17 cellular contexts compared by ENCODE assay signal in genomic region chr6:166907871-166908806, GRCh38. TPM values are rescaled to one million over a fixed set of nuclear protein-coding genes. Genes with fewer than 3 reads are reported as not detected.
DNase-seq lines count a peak whose midpoint lies in the region; ATAC-seq, FAIRE-seq and TF ChIP-seq lines count a peak whose summit lies in the region.
"Had no signal": no experiment of that assay in that cellular context is flagged by ENCODE, and none has a peak within 500 bp of the region (broad histone marks: within the 10 kb centered on the region; RNA-seq: fewer than 3 reads in every experiment).

No MANE protein-coding gene starts in this region.

- H3K27me3 Mint-ChIP-seq in activated CD4-positive, alpha-beta T cell treated with anti-CD3 and anti-CD28 coated beads, Interleukin-2, amount 10 ng/mL, durations not matched to agents 7 days and 5 days = no peaks in the 10 kb centered on the region
- H3K27me3 Mint-ChIP-seq: stimulated activated naive CD8-positive, alpha-beta T cell treated with anti-CD3 and anti-CD28 coated beads, Interleukin-15, Interleukin-2, amounts not matched to agents 100 ng/mL and 50 ng/mL, for 24 hours had no signal

- no peak overlapping the region for H4K8ac ChIP-seq in neuronal stem cell (ENCODE audit: low read depth, low read length)

- no peak overlapping the region for H2BK15ac ChIP-seq in neuronal stem cell (ENCODE audit: low read length)

- peaks cover 14 to 24% of the 10 kb centered on the region in 2 donors for H3K4me1 ChIP-seq in neuronal stem cell (ENCODE audit: control insufficient read depth in 2 of 2, insufficient read depth in 1 of 2, low read depth in 1 of 2, low read length in 2 of 2)
- H3K4me1 ChIP-seq: pancreas, uterus had no signal

- no peak overlapping the region for H2BK5ac ChIP-seq in neuronal stem cell (ENCODE audit: low read length)

- POLR2A ChIA-PET in activated CD4-positive, alpha-beta T cell treated with anti-CD3 and anti-CD28 coated beads, Interleukin-2, amount 10 ng/mL, durations not matched to agents 7 days and 5 days (lab: Charles Lee) = interaction anchor here (0.6 kb wide), 2 partner anchors 42 to 123 kb away, joined by 3 read pairs; no protein-coding TSS in a partner anchor

- peaks cover 7% of the 10 kb centered on the region for H3K36me3 Mint-ChIP-seq in activated CD4-positive, alpha-beta T cell treated with anti-CD3 and anti-CD28 coated beads, Interleukin-2, amount 10 ng/mL, durations not matched to agents 7 days and 5 days (ENCODE audit: low read depth)

- no peak for TF ChIP-seq POLR2A in GM12892 (IDR thresholded peaks at IDR 0.05; ENCODE audit: low read depth, low read length)

- H3K27me3 ChIP-seq in neuronal stem cell (ENCODE audit: control insufficient read depth in 3 of 3, insufficient read depth in 3 of 3, low read depth in 1 of 3, low read length in 3 of 3) = no peaks in the 10 kb centered on the region
- H3K27me3 ChIP-seq: pancreas, uterus had no signal

- ATAC-seq in GM18511 (IDR thresholded peaks at IDR 0.05; ENCODE audit: unreplicated experiment) (no peak), GM21390 (IDR thresholded peaks at IDR 0.05; ENCODE audit: unreplicated experiment) (no peak)
- ATAC-seq: GM23338, heart right ventricle had no signal

- H3K79me1 ChIP-seq in neuronal stem cell (ENCODE audit: low read depth, low read length) = no peaks in the 10 kb centered on the region

- WGBS in neuronal stem cell (ENCODE audit: extremely low coverage in 2 of 2, insufficient read length in 2 of 2, insufficient replicate concordance in 1 of 2), 2 donors = no CpG with 5 or more reads among the region's 20 CpGs

- peaks cover 0 to 2% of the 10 kb centered on the region in 2 donors for H3K9me3 ChIP-seq in neuronal stem cell (replicated peaks in 1 of 2; ENCODE audit: control insufficient read depth in 2 of 2, insufficient read depth in 1 of 2, low read depth in 1 of 2, low read length in 2 of 2)
- H3K9me3 ChIP-seq: heart right ventricle, pancreas, uterus had no signal

- H3K4me1 Mint-ChIP-seq in activated CD4-positive, alpha-beta T cell treated with anti-CD3 and anti-CD28 coated beads, Interleukin-2, amount 10 ng/mL, durations not matched to agents 7 days and 5 days = peaks cover 42% of the 10 kb centered on the region

- CTCF ChIA-PET in activated CD4-positive, alpha-beta T cell treated with anti-CD3 and anti-CD28 coated beads, Interleukin-2, amount 10 ng/mL, durations not matched to agents 7 days and 5 days (lab: Charles Lee) = interaction anchor here (1.1 kb wide), 1 partner anchor 19 kb away, joined by 3 read pairs; no protein-coding TSS in a partner anchor

- no peak overlapping the region for H3K4me2 ChIP-seq in neuronal stem cell (ENCODE audit: insufficient read depth, low read length, poor library complexity, severe bottlenecking)
- H3K4me2 ChIP-seq: GM23338 had no signal

- no peak overlapping the region for H2AK5ac ChIP-seq in neuronal stem cell (ENCODE audit: low read depth, low read length)

- no peak overlapping the region for H3K18ac ChIP-seq in neuronal stem cell (ENCODE audit: low read length)

- peak overlapping the region; percentile 6 for H3K4me3 Mint-ChIP-seq in activated CD4-positive, alpha-beta T cell treated with anti-CD3 and anti-CD28 coated beads, Interleukin-2, amount 10 ng/mL, durations not matched to agents 7 days and 5 days
- H3K4me3 Mint-ChIP-seq: GM23338; stimulated activated naive CD8-positive, alpha-beta T cell treated with anti-CD3 and anti-CD28 coated beads, Interleukin-15, Interleukin-2, amounts not matched to agents 100 ng/mL and 50 ng/mL, for 24 hours had no signal

- H2AFZ ChIP-seq in neuronal stem cell (ENCODE audit: low read length) = no peak overlapping the region
- H2AFZ ChIP-seq: GM23338 had no signal

- H2BK120ac ChIP-seq in neuronal stem cell (ENCODE audit: low read depth, low read length) = no peak overlapping the region

- FAIRE-seq in GM12892 (lab: Jason Lieb, UNC) = peak; percentile 64
- FAIRE-seq: bronchial epithelial cell, keratinocyte, pancreas had no signal

- peak overlapping the region; percentile 88 for H3K27ac Mint-ChIP-seq in activated CD4-positive, alpha-beta T cell treated with anti-CD3 and anti-CD28 coated beads, Interleukin-2, amount 10 ng/mL, durations not matched to agents 7 days and 5 days
- H3K27ac Mint-ChIP-seq: GM23338; stimulated activated naive CD8-positive, alpha-beta T cell treated with anti-CD3 and anti-CD28 coated beads, Interleukin-15, Interleukin-2, amounts not matched to agents 100 ng/mL and 50 ng/mL, for 24 hours had no signal

- H3K27ac ChIP-seq in angular gyrus (ENCODE audit: low read depth, low read length) (peak overlapping the region; percentile 30), neuronal stem cell (replicated peaks; ENCODE audit: low read length) (no peak overlapping the region)
- H3K27ac ChIP-seq: pancreas, uterus had no signal

- peak overlapping the region; percentile 21 for H3K14ac ChIP-seq in neuronal stem cell (ENCODE audit: low read length)

- no peak overlapping the region for H3K23ac ChIP-seq in neuronal stem cell (ENCODE audit: low read depth, low read length, poor library complexity)

- no peak overlapping the region for H3K4ac ChIP-seq in neuronal stem cell (ENCODE audit: low read length)

- H3K4me3 ChIP-seq in neuronal stem cell (ENCODE audit: low read length in 2 of 2) = no peak overlapping the region
- H3K4me3 ChIP-seq: GM23338, heart right ventricle, pancreas, uterus had no signal

- no peak for DNase-seq in activated CD4-positive, alpha-beta T cell treated with anti-CD3 and anti-CD28 coated beads, Interleukin-2, amount 10 ng/mL, durations not matched to agents 7 days and 5 days
- DNase-seq in activated CD4-positive, alpha-beta T cell treated with anti-CD3 and anti-CD28 coated beads, Interleukin-2, amount 50 U/mL, for 4 hours = no peak
- DNase-seq in GM12892 (ENCODE audit: insufficient read length) (no peak), neuronal stem cell (ENCODE audit: low spot score) (no peak), NCI-H2171 treated with DMSO at 0.1 percent for 48 hours (lab: John Stamatoyannopoulos, UW) (no peak)
- DNase-seq: COR-L47, heart right ventricle, NCI-H446 treated with DMSO at 0.1 percent for 48 hours, pancreas, uterus had no signal

- no peaks in the 10 kb centered on the region for H3K36me3 ChIP-seq in neuronal stem cell (replicated peaks in 1 of 2; ENCODE audit: control insufficient read depth in 2 of 2, insufficient read depth in 2 of 2, low read length in 2 of 2)
- H3K36me3 ChIP-seq: heart right ventricle, pancreas, uterus had no signal

- no peak overlapping the region for H2BK12ac ChIP-seq in neuronal stem cell (ENCODE audit: low read length)

- H4K91ac ChIP-seq in neuronal stem cell (ENCODE audit: low read depth, low read length, poor library complexity) = no peak overlapping the region

- no peak overlapping the region for H3K9ac ChIP-seq in neuronal stem cell (ENCODE audit: low read depth, low read length, poor library complexity)

- H3K9me3 Mint-ChIP-seq in activated CD4-positive, alpha-beta T cell treated with anti-CD3 and anti-CD28 coated beads, Interleukin-2, amount 10 ng/mL, durations not matched to agents 7 days and 5 days = no peaks in the 10 kb centered on the region
- H3K9me3 Mint-ChIP-seq: GM23338; stimulated activated naive CD8-positive, alpha-beta T cell treated with anti-CD3 and anti-CD28 coated beads, Interleukin-15, Interleukin-2, amounts not matched to agents 100 ng/mL and 50 ng/mL, for 24 hours had no signal

RNA-seq across cellular contexts. Expression of gene RNASET2, which starts 48.2 kb away (rescaled TPM):
- 100 to 1,000 TPM in 1 of 2 experiments, 10 to 100 TPM in 1; 84.3 to 101 TPM for total RNA-seq in activated CD4-positive, alpha-beta T cell treated with anti-CD3 and anti-CD28 coated beads, Interleukin-2, amount 10 ng/mL, durations not matched to agents 7 days and 5 days
- 158 TPM for polyA plus RNA-seq in GM12892 (2012; ENCODE audit: missing spikeins)
- polyA plus RNA-seq in neuronal stem cell (2013, experiment 1 of 2) = 24.1 TPM
- 25.1 TPM for polyA plus RNA-seq in neuronal stem cell (2013, experiment 2 of 2)
